In genomic region chr6:24340998-24341934, GRCh38 we compare ENCODE assay signal across 1 cellular context.
TF ChIP-seq lines count a peak whose summit lies in the region.

No MANE protein-coding gene starts in this region.

TF ChIP-seq in HepG2, 621 proteins besides CTCF, POLR2A, EP300 and RAD21 (continued from another document and continues in another):
- no peak for TF ChIP-seq ZNF75D (CRISPR knock-in tag; IDR thresholded peaks at IDR 0.05; ENCODE audit: borderline replicate concordance)
- no peak for TF ChIP-seq MXD1 (CRISPR knock-in tag; IDR thresholded peaks at IDR 0.05)
- TF ChIP-seq FOXO4 (CRISPR knock-in tag; conservative IDR thresholded peaks at IDR 0.05): no peak
- no peak for TF ChIP-seq ZNF589 (CRISPR knock-in tag; conservative IDR thresholded peaks at IDR 0.05)
- TF ChIP-seq IRF1 (CRISPR knock-in tag; IDR thresholded peaks at IDR 0.05; ENCODE audit: low read depth): no peak
- 0 out of 2 replicates have a peak, but pooled peaks have one; percentile 14 for TF ChIP-seq ZNF629 (CRISPR knock-in tag; conservative IDR thresholded peaks at IDR 0.05)
- no peak for TF ChIP-seq XBP1 (CRISPR knock-in tag; IDR thresholded peaks at IDR 0.05)
- no peak for TF ChIP-seq ZNF605 (CRISPR knock-in tag; IDR thresholded peaks at IDR 0.05)
- TF ChIP-seq ZNF672 (CRISPR knock-in tag; IDR thresholded peaks at IDR 0.05): no peak
- TF ChIP-seq CBX2 (IDR thresholded peaks at IDR 0.05; ENCODE audit: low read depth, low read length): no peak
- no peak for TF ChIP-seq CBX2 (CRISPR knock-in tag; IDR thresholded peaks at IDR 0.05; ENCODE audit: low read depth)
- TF ChIP-seq ZSCAN29 (CRISPR knock-in tag; conservative IDR thresholded peaks at IDR 0.05): peak; percentile 77; the same call in 1 of the 2 replicates
- no peak for TF ChIP-seq ZNF383 (CRISPR knock-in tag; IDR thresholded peaks at IDR 0.05; ENCODE audit: borderline replicate concordance)
- peak; percentile 76; the same call in 1 of the 2 replicates for TF ChIP-seq ZBTB25 (CRISPR knock-in tag; IDR thresholded peaks at IDR 0.05)
- TF ChIP-seq TFAP4 (IDR thresholded peaks at IDR 0.05; ENCODE audit: borderline replicate concordance, low read depth): peak; percentile 73
- TF ChIP-seq BCL6 (CRISPR knock-in tag; IDR thresholded peaks at IDR 0.05): peak; percentile 100
- no peak for TF ChIP-seq ZNF777 (CRISPR knock-in tag; IDR thresholded peaks at IDR 0.05)
- TF ChIP-seq ZNF546 (CRISPR knock-in tag; conservative IDR thresholded peaks at IDR 0.05): no peak
- TF ChIP-seq NFE2L1 (CRISPR knock-in tag; IDR thresholded peaks at IDR 0.05; ENCODE audit: borderline replicate concordance): no peak
- no peak for TF ChIP-seq NONO (IDR thresholded peaks at IDR 0.05)
- peak; percentile 76; the same call in 1 of the 2 replicates for TF ChIP-seq NONO (CRISPR knock-in tag; conservative IDR thresholded peaks at IDR 0.05)
- no peak for TF ChIP-seq ZNF816 (CRISPR knock-in tag; IDR thresholded peaks at IDR 0.05; ENCODE audit: borderline replicate concordance)
- no peak for TF ChIP-seq ZNF619 (CRISPR knock-in tag; IDR thresholded peaks at IDR 0.05)
- no peak for TF ChIP-seq RBM39 (IDR thresholded peaks at IDR 0.05; ENCODE audit: low read depth, low read length, poor library complexity, severe bottlenecking)
- no peak for TF ChIP-seq ZNF256 (CRISPR knock-in tag; conservative IDR thresholded peaks at IDR 0.05)
- TF ChIP-seq MYC (CRISPR knock-in tag; IDR thresholded peaks at IDR 0.05; ENCODE audit: borderline replicate concordance): no peak
- TF ChIP-seq PAF1 (CRISPR knock-in tag; IDR thresholded peaks at IDR 0.05): no peak
- no peak for TF ChIP-seq GLI4 (CRISPR knock-in tag; IDR thresholded peaks at IDR 0.05; ENCODE audit: borderline replicate concordance)
- no peak for TF ChIP-seq KLF9 (CRISPR knock-in tag; IDR thresholded peaks at IDR 0.05; ENCODE audit: low read depth)
- TF ChIP-seq MTERF4 (CRISPR knock-in tag; IDR thresholded peaks at IDR 0.05): no peak
- TF ChIP-seq BCL3 (CRISPR knock-in tag; IDR thresholded peaks at IDR 0.05): no peak
- no peak for TF ChIP-seq DR1 (CRISPR knock-in tag; IDR thresholded peaks at IDR 0.05)
- TF ChIP-seq ZMYM3 (CRISPR knock-in tag; IDR thresholded peaks at IDR 0.05): no peak
- peak; percentile 83 for TF ChIP-seq ZNF281 (CRISPR knock-in tag; IDR thresholded peaks at IDR 0.05; ENCODE audit: borderline replicate concordance)
- TF ChIP-seq ZNF282 (IDR thresholded peaks at IDR 0.05; ENCODE audit: partially characterized antibody): no peak
- TF ChIP-seq ZNF543 (CRISPR knock-in tag; IDR thresholded peaks at IDR 0.05): no peak
- no peak for TF ChIP-seq ZNF768 (CRISPR knock-in tag; IDR thresholded peaks at IDR 0.05)
- TF ChIP-seq ZNF562 (CRISPR knock-in tag; IDR thresholded peaks at IDR 0.05; ENCODE audit: borderline replicate concordance): no peak
- 0 out of 2 replicates have a peak, but pooled peaks have one; percentile 70 for TF ChIP-seq KDM4B (CRISPR knock-in tag; IDR thresholded peaks at IDR 0.05)
- TF ChIP-seq ONECUT2 (CRISPR knock-in tag; IDR thresholded peaks at IDR 0.05): peak; percentile 88
- no peak for TF ChIP-seq BHLHE40 (IDR thresholded peaks at IDR 0.05; ENCODE audit: low read length)
- TF ChIP-seq KLF6 (CRISPR knock-in tag; IDR thresholded peaks at IDR 0.05): no peak
- TF ChIP-seq HNF4G (IDR thresholded peaks at IDR 0.05; ENCODE audit: borderline replicate concordance, low read depth, low read length): peak; percentile 55; the same call in 1 of the 2 replicates
- TF ChIP-seq HNF4G (CRISPR knock-in tag; IDR thresholded peaks at IDR 0.05; ENCODE audit: borderline replicate concordance, low read depth): no peak
- no peak for TF ChIP-seq ZNF839 (CRISPR knock-in tag; IDR thresholded peaks at IDR 0.05; ENCODE audit: borderline replicate concordance)
- TF ChIP-seq PREB (CRISPR knock-in tag; IDR thresholded peaks at IDR 0.05): no peak
- TF ChIP-seq ZFYVE20 (CRISPR knock-in tag; IDR thresholded peaks at IDR 0.05; ENCODE audit: borderline replicate concordance, low read depth): no peak
- TF ChIP-seq HDAC2 (CRISPR knock-in tag; IDR thresholded peaks at IDR 0.05): peak; percentile 100
- TF ChIP-seq NR2F6 (IDR thresholded peaks at IDR 0.05): peak; percentile 96
- TF ChIP-seq NR2F6 (CRISPR knock-in tag; IDR thresholded peaks at IDR 0.05): peak; percentile 90
- no peak for TF ChIP-seq ZNF776 (CRISPR knock-in tag; IDR thresholded peaks at IDR 0.05)
- TF ChIP-seq ZNF460 (CRISPR knock-in tag; IDR thresholded peaks at IDR 0.05; ENCODE audit: borderline replicate concordance): no peak; the same call in 1 of the 2 replicates
- TF ChIP-seq SRSF9 (IDR thresholded peaks at IDR 0.05; ENCODE audit: borderline replicate concordance, insufficient read depth, low read depth, low read length, poor library complexity, severe bottlenecking): no peak
- 0 out of 2 replicates have a peak, but pooled peaks have one; percentile 31 for TF ChIP-seq RFXAP (CRISPR knock-in tag; IDR thresholded peaks at IDR 0.05; ENCODE audit: borderline replicate concordance)
- no peak; the same call in 1 of the 2 replicates for TF ChIP-seq ETV6 (CRISPR knock-in tag; conservative IDR thresholded peaks at IDR 0.05)
- no peak; the same call in 1 of the 2 replicates for TF ChIP-seq MTA1 (CRISPR knock-in tag; IDR thresholded peaks at IDR 0.05; ENCODE audit: borderline replicate concordance)
- peak; percentile 99 for TF ChIP-seq RERE (CRISPR knock-in tag; IDR thresholded peaks at IDR 0.05; ENCODE audit: low read depth)
- TF ChIP-seq MEF2D (CRISPR knock-in tag; IDR thresholded peaks at IDR 0.05): peak; percentile 70; the same call in 1 of the 2 replicates
